Comparison of ENCODE assay signal across 28 cellular contexts in the genomic region with DNA sequence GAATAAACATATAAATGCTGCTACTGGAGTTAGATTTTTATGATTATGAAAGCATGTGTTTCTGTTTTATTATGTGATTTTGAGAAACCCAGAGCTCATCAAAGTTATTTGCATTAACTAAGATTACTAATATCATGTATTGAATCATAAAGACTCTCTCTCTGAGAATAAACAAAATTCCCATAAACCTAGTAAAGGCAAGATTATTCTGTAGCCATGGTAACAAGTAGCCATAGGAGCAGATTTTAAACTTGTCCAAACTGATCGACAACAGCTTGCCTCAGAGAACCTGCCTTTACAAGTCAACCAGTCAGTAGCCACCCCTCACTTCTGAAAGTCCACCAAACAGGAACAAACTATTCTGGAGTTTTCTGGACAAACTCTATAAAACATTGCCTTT.
A peak's percentile ranks its signal among the peaks of the same experiment; 100 is the strongest.
DNase-seq lines count a peak whose midpoint lies in the region; ATAC-seq, FAIRE-seq and TF ChIP-seq lines count a peak whose summit lies in the region.
"Had no signal": no experiment of that assay in that cellular context is flagged by ENCODE, and none has a peak within 500 bp of the region (broad histone marks: within the 10 kb centered on the region; RNA-seq: fewer than 3 reads in every experiment).

No MANE protein-coding gene starts in this region.

- H3K9me3 ChIP-seq in A549: no peaks in the 10 kb centered on the region
- H3K9me3 ChIP-seq in astrocyte (ENCODE audit: insufficient read depth, low read depth, low read length): no peaks in the 10 kb centered on the region
- H3K9me3 ChIP-seq: body of pancreas, neutrophil, thoracic aorta, uterus had no signal

- peak overlapping the region; percentile 88 for H3K27ac Mint-ChIP-seq in astrocyte (ENCODE audit: unreplicated experiment)
- H3K27ac Mint-ChIP-seq: CD4-positive, alpha-beta memory T cell; memory B cell; progenitor cell of endocrine pancreas had no signal

- no peak for ATAC-seq in A549
- peak; percentile 36 for ATAC-seq in foreskin keratinocyte
- ATAC-seq in left cardiac atrium: no peak
- no peak for ATAC-seq in left lobe of liver

- H2AFZ ChIP-seq in astrocyte (ENCODE audit: low read depth, low read length): no peak overlapping the region

- no peak for DNase-seq in A549 (ENCODE audit: low read depth in 1 of 2, low spot score in 1 of 2)
- DNase-seq in M059J (ENCODE audit: low read depth): peak; percentile 71
- DNase-seq in astrocyte (ENCODE audit: low read depth): peak; percentile 10
- DNase-seq in foreskin keratinocyte: peak; percentile 67 to 82
- DNase-seq in left cardiac atrium: no peak
- no peak for DNase-seq in left lobe of liver (ENCODE audit: low spot score)
- no peak for DNase-seq in activated naive CD4-positive, alpha-beta T cell treated with Interleukin-2 at 50 U/mL for 16 hours
- no peak for DNase-seq in NCI-H2029 treated with DMSO at 0.1 percent for 48 hours (lab: John Stamatoyannopoulos, UW)
- DNase-seq: activated CD4-positive, alpha-beta T cell treated with anti-CD3 and anti-CD28 coated beads for 48 hours; activated CD8-positive, alpha-beta memory T cell treated with anti-CD3 and anti-CD28 coated beads for 24 hours; activated effector memory CD4-positive, alpha-beta T cell treated with anti-CD3 and anti-CD28 coated beads, Interleukin-2, amount 50 U/mL, for 16 hours; body of pancreas; CD4-positive, alpha-beta memory T cell; KBM-7; MM.1S; naive B cell; NCI-H1417 treated with DMSO at 0.1 percent for 48 hours; NCI-H345; NCI-H748 treated with DMSO at 0.1 percent for 48 hours; RPMI8226; stimulated activated naive CD4-positive, alpha-beta T cell; uterus had no signal

- TF ChIP-seq RAD21 in A549 (conservative IDR thresholded peaks at IDR 0.05 in 1 of 2, IDR thresholded peaks at IDR 0.05 in 1 of 2): no peak

- no peaks in the 10 kb centered on the region for H3K79me2 ChIP-seq in astrocyte (ENCODE audit: insufficient read depth, low read length)

- no peak overlapping the region for H3K4me3 ChIP-seq in A549
- no peak overlapping the region for H3K4me3 ChIP-seq in astrocyte (ENCODE audit: insufficient read depth, low read depth, low read length)
- H3K4me3 ChIP-seq: body of pancreas, thoracic aorta, uterus had no signal

- H3K27ac ChIP-seq in A549 (peak overlapping the region; percentile 68 to 87; a peak in 5 of 6 replicates), astrocyte (ENCODE audit: low read depth, low read length) (peak overlapping the region; percentile 79), foreskin keratinocyte (peak overlapping the region; percentile 17)
- H3K27ac ChIP-seq: body of pancreas, neutrophil, uterus had no signal

- TF ChIP-seq POLR2A in A549 (IDR thresholded peaks at IDR 0.05; ENCODE audit: low read length): no peak

- intact Hi-C loops in left cardiac atrium (cut with DNase I): no loop called here

- CTCF ChIA-PET in A549 (lab: Yijun Ruan, JAX): interaction anchor here (1.2 to 1.7 kb wide), 6 partner anchors 28 to 296 kb away, joined by 3 to 6 read pairs (median 4); a partner anchor contains a TSS

- H3K9ac ChIP-seq in astrocyte (ENCODE audit: low read length): peak overlapping the region; percentile 49

- no peaks in the 10 kb centered on the region for H4K20me1 ChIP-seq in astrocyte (ENCODE audit: insufficient read depth, low read length)

- POLR2A ChIA-PET in A549 (lab: Yijun Ruan, JAX): interaction anchor here (0.9 kb wide), 1 partner anchor 41 kb away, joined by 4 read pairs; no protein-coding TSS in a partner anchor

- TF ChIP-seq CTCF in A549 (IDR thresholded peaks at IDR 0.05) (no peak), astrocyte (IDR thresholded peaks at IDR 0.05; ENCODE audit: insufficient read depth, low read depth, low read length) (no peak), foreskin keratinocyte (conservative IDR thresholded peaks at IDR 0.05) (no peak)

- H3K4me1 ChIP-seq in A549 (peaks cover 21% of the 10 kb centered on the region), astrocyte (ENCODE audit: insufficient read depth, low read length) (peaks cover 29% of the 10 kb centered on the region), foreskin keratinocyte (peaks cover 7% of the 10 kb centered on the region)
- H3K4me1 ChIP-seq: body of pancreas, uterus had no signal

- peaks cover 6% of the 10 kb centered on the region for H3K9me3 Mint-ChIP-seq in astrocyte (ENCODE audit: unreplicated experiment)
- H3K9me3 Mint-ChIP-seq: CD4-positive, alpha-beta memory T cell had no signal

- peaks cover 25% of the 10 kb centered on the region for H3K4me1 Mint-ChIP-seq in astrocyte (ENCODE audit: low read depth, unreplicated experiment)
- H3K4me1 Mint-ChIP-seq: memory B cell, naive B cell had no signal

- TF ChIP-seq EP300 in A549 (IDR thresholded peaks at IDR 0.05): no peak

- no peak overlapping the region for H3K4me3 Mint-ChIP-seq in astrocyte (ENCODE audit: unreplicated experiment)
- H3K4me3 Mint-ChIP-seq: CD4-positive, alpha-beta memory T cell; memory B cell; naive B cell had no signal

- WGBS in A549 (ENCODE audit: missing lambda C conversion rate): 62% methylated on average over 1 of the region's 1 CpG

- H3K27me3 Mint-ChIP-seq in astrocyte (ENCODE audit: low read depth, unreplicated experiment): peaks cover 13% of the 10 kb centered on the region

- no peaks in the 10 kb centered on the region for H3K36me3 ChIP-seq in astrocyte (ENCODE audit: insufficient read depth, low read length)
- H3K36me3 ChIP-seq: neutrophil, thoracic aorta, uterus had no signal

- H3K36me3 Mint-ChIP-seq in astrocyte (ENCODE audit: low read depth, unreplicated experiment): peaks cover 3% of the 10 kb centered on the region
- H3K36me3 Mint-ChIP-seq: CD4-positive, alpha-beta memory T cell; memory B cell; naive B cell had no signal

- H3K4me2 ChIP-seq in A549 (peak overlapping the region; percentile 64), astrocyte (ENCODE audit: low read length) (peak overlapping the region; percentile 68)

- FAIRE-seq in A549 (lab: Jason Lieb, UNC): peak; percentile 61
- FAIRE-seq in astrocyte (lab: Jason Lieb, UNC): no peak
- FAIRE-seq: endothelial cell of umbilical vein, H1 had no signal

- no peaks in the 10 kb centered on the region for H3K27me3 ChIP-seq in astrocyte (ENCODE audit: insufficient read depth, low read length)
- no peaks in the 10 kb centered on the region for H3K27me3 ChIP-seq in foreskin keratinocyte
- H3K27me3 ChIP-seq: body of pancreas, neutrophil, uterus had no signal

TF ChIP-seq in A549, 52 proteins besides CTCF, POLR2A, EP300 and RAD21:
- no peak for TF ChIP-seq FOXS1 (CRISPR knock-in tag; IDR thresholded peaks at IDR 0.05)
- no peak for TF ChIP-seq CHD2 (IDR thresholded peaks at IDR 0.05; ENCODE audit: low read length, partially characterized antibody)
- TF ChIP-seq HOXB13 (CRISPR knock-in tag; IDR thresholded peaks at IDR 0.05; ENCODE audit: low read depth): no peak
- no peak for TF ChIP-seq RFX5 (IDR thresholded peaks at IDR 0.05)
- TF ChIP-seq RARB (CRISPR knock-in tag; IDR thresholded peaks at IDR 0.05): no peak
- TF ChIP-seq, protein P1, sequence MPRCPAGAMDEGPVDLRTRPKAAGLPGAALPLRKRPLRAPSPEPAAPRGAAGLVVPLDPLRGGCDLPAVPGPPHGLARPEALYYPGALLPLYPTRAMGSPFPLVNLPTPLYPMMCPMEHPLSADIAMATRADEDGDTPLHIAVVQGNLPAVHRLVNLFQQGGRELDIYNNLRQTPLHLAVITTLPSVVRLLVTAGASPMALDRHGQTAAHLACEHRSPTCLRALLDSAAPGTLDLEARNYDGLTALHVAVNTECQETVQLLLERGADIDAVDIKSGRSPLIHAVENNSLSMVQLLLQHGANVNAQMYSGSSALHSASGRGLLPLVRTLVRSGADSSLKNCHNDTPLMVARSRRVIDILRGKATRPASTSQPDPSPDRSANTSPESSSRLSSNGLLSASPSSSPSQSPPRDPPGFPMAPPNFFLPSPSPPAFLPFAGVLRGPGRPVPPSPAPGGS (IDR thresholded peaks at IDR 0.05): no peak

Comparison
In these comparisons a context has a peak if more than half of its experiments do, and no peak if none do; other contexts are left out.
1. DNase-seq: peak in M059J (single experiment), astrocyte (single experiment) and foreskin keratinocyte (2 of 2); none in A549 (0 of 2), left cardiac atrium (single experiment), left lobe of liver (single experiment), activated naive CD4-positive, alpha-beta T cell treated with Interleukin-2 at 50 U/mL for 16 hours (single experiment) and NCI-H2029 treated with DMSO at 0.1 percent for 48 hours (single experiment).
2. H3K27ac ChIP-seq: peak in every context shown above with its lines; median percentile 79 in astrocyte; 78 in A549; 17 in foreskin keratinocyte.